ENCODE assay signal across 1 cellular context in genomic region chr20:49181265-49181877, GRCh38.
TF ChIP-seq lines count a peak whose summit lies in the region.

No MANE protein-coding gene starts in this region.

TF ChIP-seq in SK-N-SH, 30 proteins besides CTCF, POLR2A, EP300 and RAD21 (continued from another document):
- TF ChIP-seq, protein P1, sequence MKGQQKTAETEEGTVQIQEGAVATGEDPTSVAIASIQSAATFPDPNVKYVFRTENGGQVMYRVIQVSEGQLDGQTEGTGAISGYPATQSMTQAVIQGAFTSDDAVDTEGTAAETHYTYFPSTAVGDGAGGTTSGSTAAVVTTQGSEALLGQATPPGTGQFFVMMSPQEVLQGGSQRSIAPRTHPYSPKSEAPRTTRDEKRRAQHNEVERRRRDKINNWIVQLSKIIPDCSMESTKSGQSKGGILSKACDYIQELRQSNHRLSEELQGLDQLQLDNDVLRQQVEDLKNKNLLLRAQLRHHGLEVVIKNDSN (IDR thresholded peaks at IDR 0.05; ENCODE audit: borderline replicate concordance, low read depth) = no peak
- TF ChIP-seq TAF1 (IDR thresholded peaks at IDR 0.05; ENCODE audit: borderline replicate concordance, low read depth, low read length) = no peak
- TF ChIP-seq NFIC (IDR thresholded peaks at IDR 0.05; ENCODE audit: borderline replicate concordance) = no peak
- TF ChIP-seq POLR2AphosphoS5 (IDR thresholded peaks at IDR 0.05; ENCODE audit: low read depth, low read length) = no peak
TF ChIP-seq in SK-N-SH: peak in this region for 0.
